12 cellular contexts compared by ENCODE assay signal in genomic region chr16:10620120-10620519, GRCh38.
"Had no signal": no experiment of that assay in that cellular context is flagged by ENCODE, and none has a peak within 500 bp of the region (broad histone marks: within the 10 kb centered on the region; RNA-seq: fewer than 3 reads in every experiment).

No MANE protein-coding gene starts in this region.

- H3K27ac ChIP-seq: parathyroid adenoma had no signal

- ATAC-seq: effector memory CD8-positive, alpha-beta T cell had no signal

- H3K4me3 ChIP-seq: smooth muscle cell had no signal

- H3K9me3 Mint-ChIP-seq: effector memory CD8-positive, alpha-beta T cell; neural crest cell; T-helper 2 cell treated with Interferon-gamma antibody and Interleukin-4, amounts not matched to agents 5 μg/mL and 100 μg/mL, for 36 hours had no signal

- DNase-seq: activated naive CD4-positive, alpha-beta T cell treated with anti-CD3 and anti-CD28 coated beads, Interleukin-2, amount 50 U/mL, for 16 hours; central memory CD4-positive, alpha-beta T cell; cortex of kidney; effector memory CD8-positive, alpha-beta T cell; SW 1271; trophoblast cell had no signal

- H3K27ac Mint-ChIP-seq: effector memory CD8-positive, alpha-beta T cell; memory B cell; stimulated activated memory B cell treated with anti-CD40 and anti-IgM and Interleukin-4, amounts not matched to agents 10 μg/mL and 1 μg/mL and 100 μg/mL, for 72 hours; T-helper 2 cell treated with Interferon-gamma antibody and Interleukin-4, amounts not matched to agents 5 μg/mL and 100 μg/mL, for 36 hours had no signal

- H3K4me2 ChIP-seq: smooth muscle cell had no signal

- H3K4me3 Mint-ChIP-seq: effector memory CD8-positive, alpha-beta T cell; neural crest cell had no signal

- H3K79me2 ChIP-seq: parathyroid adenoma had no signal

- H3K9ac ChIP-seq: parathyroid adenoma had no signal

- H3K36me3 Mint-ChIP-seq: stimulated activated memory B cell treated with anti-CD40 and anti-IgM and Interleukin-4, amounts not matched to agents 10 μg/mL and 1 μg/mL and 100 μg/mL, for 72 hours had no signal
